In genomic region chr2:7525746-7526145, GRCh38 we compare ENCODE assay signal across 12 cellular contexts.
"Had no signal": no experiment of that assay in that cellular context is flagged by ENCODE, and none has a peak within 500 bp of the region (broad histone marks: within the 10 kb centered on the region; RNA-seq: fewer than 3 reads in every experiment).

No MANE protein-coding gene starts in this region.

- H3K27ac ChIP-seq: colonic mucosa, parathyroid adenoma, tibial artery had no signal

- H3K9ac ChIP-seq: parathyroid adenoma had no signal

- H3K36me3 ChIP-seq: colonic mucosa, tibial artery had no signal

- H3K4me3 ChIP-seq: colonic mucosa, lung, tibial artery had no signal

- DNase-seq: activated CD8-positive, alpha-beta memory T cell treated with anti-CD3 and anti-CD28 coated beads, Interleukin-2, amount 50 U/mL, for 48 hours; activated effector memory CD4-positive, alpha-beta T cell treated with Interleukin-2 at 50 U/mL for 16 hours; central memory CD4-positive, alpha-beta T cell; colonic mucosa; islet precursor cell; stimulated activated CD4-positive, alpha-beta T cell treated with anti-CD3 and anti-CD28 coated beads, Interleukin-12 subunit alpha, Interleukin-12 subunit beta, amount 100 ng/mL, for 4 hours; stimulated activated CD4-positive, alpha-beta T cell treated with anti-CD3 and anti-CD28 coated beads, Interleukin-2, amount 100 ng/mL, for 24 hours; T1000; tibial artery had no signal

- H3K27ac Mint-ChIP-seq: brain had no signal

- H3K4me3 Mint-ChIP-seq: brain had no signal

- H2AFZ ChIP-seq: parathyroid adenoma had no signal

- H3K4me1 ChIP-seq: colonic mucosa, parathyroid adenoma, tibial artery had no signal

- H3K79me2 ChIP-seq: parathyroid adenoma had no signal

- H3K27me3 ChIP-seq: colonic mucosa, tibial artery had no signal

- H3K9me3 ChIP-seq: colonic mucosa had no signal
